ENCODE assay signal across 2 cellular contexts in genomic region chr2:241629762-241630435, GRCh38.
A peak's percentile ranks its signal among the peaks of the same experiment; 100 is the strongest.
TF ChIP-seq lines count a peak whose summit lies in the region.

No MANE protein-coding gene starts in this region.

TF ChIP-seq in IMR-90, 13 proteins besides CTCF, POLR2A, EP300 and RAD21:
- TF ChIP-seq RFX5 (IDR thresholded peaks at IDR 0.05; ENCODE audit: low read depth, low read length) (no peak), FOS (IDR thresholded peaks at IDR 0.05; ENCODE audit: low read depth, low read length) (no peak), SMC3 (IDR thresholded peaks at IDR 0.05; ENCODE audit: low read depth, low read length) (no peak), MXI1 (IDR thresholded peaks at IDR 0.05; ENCODE audit: borderline replicate concordance, low read depth, low read length) (no peak), USF2 (IDR thresholded peaks at IDR 0.05; ENCODE audit: low read depth, low read length) (no peak), BHLHE40 (IDR thresholded peaks at IDR 0.05; ENCODE audit: low read depth, low read length) (no peak), CHD1 (IDR thresholded peaks at IDR 0.05; ENCODE audit: low read depth, low read length) (no peak)

TF ChIP-seq in GM12878, 131 proteins besides CTCF, POLR2A, EP300 and RAD21:
- TF ChIP-seq SPI1 (IDR thresholded peaks at IDR 0.05; ENCODE audit: borderline replicate concordance, insufficient read depth, low read depth, low read length) (peak; percentile 9; the same call in 1 of the 2 replicates), POLR2AphosphoS5 (IDR thresholded peaks at IDR 0.05; ENCODE audit: low read length) (no peak)
